ENCODE assay signal across 16 cellular contexts in the genomic region with DNA sequence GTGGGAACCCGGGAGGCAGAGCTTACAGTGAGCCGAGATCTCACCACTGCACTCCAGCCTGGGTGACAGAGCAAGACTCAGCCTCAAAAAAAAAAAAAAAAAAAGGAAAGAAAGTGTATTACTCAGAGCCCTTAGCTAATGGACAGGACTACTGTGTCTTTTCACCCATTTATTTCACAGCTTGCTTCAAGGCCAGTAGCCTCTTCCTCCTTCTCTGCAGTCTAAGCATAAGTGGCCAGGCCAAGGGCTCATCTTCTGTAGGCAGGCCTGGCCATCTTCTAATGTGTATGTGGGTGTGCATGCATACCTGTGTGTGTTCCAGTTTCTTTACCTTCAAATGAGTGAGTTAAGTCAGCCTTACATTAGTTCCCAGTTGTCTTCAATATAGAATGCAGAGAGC.
DNase-seq lines count a peak whose midpoint lies in the region; ATAC-seq and TF ChIP-seq lines count a peak whose summit lies in the region.
"Had no signal": no experiment of that assay in that cellular context is flagged by ENCODE, and none has a peak within 500 bp of the region (broad histone marks: within the 10 kb centered on the region; RNA-seq: fewer than 3 reads in every experiment).

No MANE protein-coding gene starts in this region.

- no peaks in the 10 kb centered on the region for H3K27me3 Mint-ChIP-seq in CD4-positive, alpha-beta T cell
- H3K27me3 Mint-ChIP-seq in activated CD8-positive, alpha-beta T cell treated with anti-CD3 and anti-CD28 coated beads, Interleukin-2, amount 10 ng/mL, durations not matched to agents 7 days and 5 days (ENCODE audit: low read depth), result no peaks in the 10 kb centered on the region
- H3K27me3 Mint-ChIP-seq: CD8-positive, alpha-beta memory T cell had no signal

- intact Hi-C loops in CD4-positive, alpha-beta T cell (cut with DNase I, micrococcal nuclease), result loop anchor here (5.0 kb wide), 2 partner anchors 38 to 52 kb away; no protein-coding TSS in a partner anchor

- H3K27ac ChIP-seq in CD4-positive, alpha-beta T cell (ENCODE audit: low read depth, low read length), result no peak overlapping the region
- H3K27ac ChIP-seq in KOPT-K1 (ENCODE audit: low read depth, low read length, poor library complexity, severe bottlenecking) (peak overlapping the region; percentile 80), lung (ENCODE audit: low read depth in 1 of 2, low read length in 1 of 2) (no peak overlapping the region)

- no peak overlapping the region for H3K4me3 Mint-ChIP-seq in CD4-positive, alpha-beta T cell
- no peak overlapping the region for H3K4me3 Mint-ChIP-seq in activated CD8-positive, alpha-beta T cell treated with anti-CD3 and anti-CD28 coated beads, Interleukin-2, amount 10 ng/mL, durations not matched to agents 7 days and 5 days
- H3K4me3 Mint-ChIP-seq: B cell, HFFc6 had no signal

- H3K27me3 ChIP-seq in CD4-positive, alpha-beta T cell (ENCODE audit: control insufficient read depth, insufficient read depth, low read length), result no peaks in the 10 kb centered on the region
- no peaks in the 10 kb centered on the region for H3K27me3 ChIP-seq in lung (ENCODE audit: control insufficient read depth, insufficient read depth)

- H3K4me3 ChIP-seq in lung, result no peak overlapping the region
- H3K4me3 ChIP-seq: HAP-1 had no signal

- no peaks in the 10 kb centered on the region for H3K36me3 Mint-ChIP-seq in CD4-positive, alpha-beta T cell (ENCODE audit: low read depth)
- no peaks in the 10 kb centered on the region for H3K36me3 Mint-ChIP-seq in activated CD8-positive, alpha-beta T cell treated with anti-CD3 and anti-CD28 coated beads, Interleukin-2, amount 10 ng/mL, durations not matched to agents 7 days and 5 days (ENCODE audit: low read depth)
- H3K36me3 Mint-ChIP-seq: CD8-positive, alpha-beta memory T cell had no signal

- peaks cover 63% of the 10 kb centered on the region for H3K4me1 Mint-ChIP-seq in CD4-positive, alpha-beta T cell (ENCODE audit: low read depth)
- peaks cover 32% of the 10 kb centered on the region for H3K4me1 Mint-ChIP-seq in activated CD8-positive, alpha-beta T cell treated with anti-CD3 and anti-CD28 coated beads, Interleukin-2, amount 10 ng/mL, durations not matched to agents 7 days and 5 days (ENCODE audit: low read depth)
- H3K4me1 Mint-ChIP-seq: B cell had no signal

- 89 to 96% methylated on average over 2 of the region's 2 CpGs for WGBS in lung, 2 donors

- H3K4me1 ChIP-seq in lung (ENCODE audit: control insufficient read depth in 2 of 2, insufficient read depth in 2 of 2, low read length in 2 of 2), result no peaks in the 10 kb centered on the region
- H3K4me1 ChIP-seq: Caco-2, HAP-1 had no signal

- POLR2A ChIA-PET in CD4-positive, alpha-beta T cell (lab: Charles Lee), result interaction anchor here (1.4 kb wide), 1 partner anchor 39 kb away, joined by 7 read pairs; no protein-coding TSS in a partner anchor
- POLR2A ChIA-PET in activated CD8-positive, alpha-beta T cell treated with anti-CD3 and anti-CD28 coated beads, Interleukin-2, amount 10 ng/mL, durations not matched to agents 7 days and 5 days (lab: Charles Lee), result no interaction called here

- no peak for TF ChIP-seq CTCF in CD4-positive, alpha-beta T cell (IDR thresholded peaks at IDR 0.05)
- TF ChIP-seq CTCF in lung (IDR thresholded peaks at IDR 0.05; ENCODE audit: control extremely low read depth, extremely low read depth), result no peak

- CTCF ChIA-PET in CD4-positive, alpha-beta T cell (lab: Charles Lee), result no interaction called here
- CTCF ChIA-PET in activated CD8-positive, alpha-beta T cell treated with anti-CD3 and anti-CD28 coated beads, Interleukin-2, amount 10 ng/mL, durations not matched to agents 7 days and 5 days (lab: Charles Lee), result no interaction called here

- H3K9me3 Mint-ChIP-seq in CD4-positive, alpha-beta T cell, result peaks cover 2% of the 10 kb centered on the region
- H3K9me3 Mint-ChIP-seq in activated CD8-positive, alpha-beta T cell treated with anti-CD3 and anti-CD28 coated beads, Interleukin-2, amount 10 ng/mL, durations not matched to agents 7 days and 5 days (ENCODE audit: insufficient read depth), result peaks cover 6% of the 10 kb centered on the region
- H3K9me3 Mint-ChIP-seq: CD8-positive, alpha-beta memory T cell; HFFc6 had no signal

- H3K9me3 ChIP-seq in CD4-positive, alpha-beta T cell (ENCODE audit: control insufficient read depth, low read length), result no peaks in the 10 kb centered on the region
- peaks cover 6% of the 10 kb centered on the region for H3K9me3 ChIP-seq in KOPT-K1 (ENCODE audit: insufficient read depth, low read length, poor library complexity, severe bottlenecking)
- H3K9me3 ChIP-seq in lung (ENCODE audit: control insufficient read depth in 2 of 2, insufficient read depth in 1 of 2, low read length in 1 of 2), result peaks cover 0 to 3% of the 10 kb centered on the region in 2 donors
- H3K9me3 ChIP-seq: Caco-2, HAP-1 had no signal

- ATAC-seq in CD4-positive, alpha-beta T cell (ENCODE audit: poor library complexity), result no peak
- ATAC-seq in activated CD8-positive, alpha-beta T cell treated with anti-CD3 and anti-CD28 coated beads, Interleukin-2, amount 10 ng/mL, durations not matched to agents 7 days and 5 days, result no peak
- ATAC-seq in lung (ENCODE audit: insufficient read depth, low FRiP score), result no peak
- ATAC-seq in HG03175 (IDR thresholded peaks at IDR 0.05; ENCODE audit: unreplicated experiment), result no peak

- no peaks in the 10 kb centered on the region for H3K36me3 ChIP-seq in KOPT-K1 (ENCODE audit: insufficient read depth, low read length)
- no peaks in the 10 kb centered on the region for H3K36me3 ChIP-seq in lung (ENCODE audit: control insufficient read depth in 2 of 2, insufficient read depth in 2 of 2, low read length in 2 of 2)
- H3K36me3 ChIP-seq: HAP-1 had no signal

- DNase-seq in CD4-positive, alpha-beta T cell, result no peak
- no peak for DNase-seq in activated CD8-positive, alpha-beta T cell treated with anti-CD3 and anti-CD28 coated beads, Interleukin-2, amount 10 ng/mL, durations not matched to agents 7 days and 5 days
- DNase-seq in lung (ENCODE audit: low spot score) (peak; percentile 10), EL (no peak), SW480 (ENCODE audit: low spot score) (no peak)
- no peak for DNase-seq in effector CD8-positive, alpha-beta T cell (lab: John Stamatoyannopoulos, UW)
- DNase-seq: C1 segment of cervical spinal cord; Caco-2; CD8-positive, alpha-beta memory T cell; DND-41; GF-D8; HFFc6 had no signal

- peak overlapping the region; percentile 82 for H3K27ac Mint-ChIP-seq in CD4-positive, alpha-beta T cell
- peak overlapping the region; percentile 10 for H3K27ac Mint-ChIP-seq in activated CD8-positive, alpha-beta T cell treated with anti-CD3 and anti-CD28 coated beads, Interleukin-2, amount 10 ng/mL, durations not matched to agents 7 days and 5 days
- H3K27ac Mint-ChIP-seq: B cell, HFFc6 had no signal
